9 cellular contexts compared by ENCODE assay signal in genomic region chr10:93554760-93555432, GRCh38. TPM values are rescaled to one million over a fixed set of nuclear protein-coding genes. Genes with fewer than 3 reads are reported as not detected.
DNase-seq lines count a peak whose midpoint lies in the region; ATAC-seq, FAIRE-seq and TF ChIP-seq lines count a peak whose summit lies in the region.
"Had no signal": no experiment of that assay in that cellular context is flagged by ENCODE, and none has a peak within 500 bp of the region (broad histone marks: within the 10 kb centered on the region; RNA-seq: fewer than 3 reads in every experiment).

No MANE protein-coding gene starts in this region.

- H3K36me3 ChIP-seq in GM12878 (ENCODE audit: control insufficient read depth in 2 of 2, insufficient read depth in 2 of 2, low read length in 1 of 2), result no peaks in the 10 kb centered on the region

- peak; percentile 47 for FAIRE-seq in GM12878 (lab: Jason Lieb, UNC)

- TF ChIP-seq RAD21 in GM12878 (IDR thresholded peaks at IDR 0.05; ENCODE audit: insufficient read depth, low read depth, low read length), result peak; percentile 57

- SMC1A ChIA-PET in GM12878 (lab: Charles Lee; ENCODE audit: uncharacterized antibody, unreplicated experiment), result interaction anchor here (0.6 to 3.1 kb wide), 12 partner anchors 9 to 304 kb away, joined by 3 to 16 read pairs (median 3); partner anchors contain the start of gene MYOF

- no TSS peak for BruUV-seq in GM12878 (replicated peaks; lab: Mats Ljungman, UMichigan)

- RAD21 ChIA-PET in GM12878 (lab: Charles Lee; ENCODE audit: unreplicated experiment), result interaction anchor here (0.7 to 2.1 kb wide), 11 partner anchors 8 to 366 kb away, joined by 3 to 13 read pairs (median 4); partner anchors contain the start of gene MYOF

- H2AFZ ChIP-seq in GM12878 (ENCODE audit: control insufficient read depth, low read depth, low read length), result no peak overlapping the region

- CTCF ChIA-PET in GM12878 (lab: Yijun Ruan, JAX), result interaction anchor here (0.6 to 4.9 kb wide), 24 partner anchors 9 to 362 kb away, joined by 3 to 60 read pairs (median 4); no protein-coding TSS in a partner anchor

- intact Hi-C loops in GM12878 (cut with micrococcal nuclease; ENCODE audit: unreplicated experiment), result loop anchor here (1.0 to 2.0 kb wide), 3 partner anchors 125 to 304 kb away; no protein-coding TSS in a partner anchor

- 17% methylated on average over 14 of the region's 14 CpGs for WGBS in GM12878 (ENCODE audit: insufficient coverage, insufficient replicate concordance, low lambda C conversion rate, missing lambda C conversion rate)

- ATAC-seq in GM12878 (peak; percentile 99), GM18868 (IDR thresholded peaks at IDR 0.05; ENCODE audit: unreplicated experiment) (no peak)

- H3K79me2 ChIP-seq in GM12878 (ENCODE audit: control insufficient read depth, insufficient read depth, low read length), result no peaks in the 10 kb centered on the region

- no peaks in the 10 kb centered on the region for H4K20me1 ChIP-seq in GM12878 (ENCODE audit: control insufficient read depth, insufficient read depth)

- no peak overlapping the region for H3K4me3 ChIP-seq in GM12878

- no peak overlapping the region for H3K9ac ChIP-seq in GM12878 (ENCODE audit: control insufficient read depth, insufficient read depth, low read length)

- no peak overlapping the region for H3K27ac ChIP-seq in GM12878 (ENCODE audit: control insufficient read depth, insufficient read depth)

- peak; percentile 77 to 83 (median 82) for TF ChIP-seq CTCF in GM12878 (IDR thresholded peaks at IDR 0.05 in 2 of 3, conservative IDR thresholded peaks at IDR 0.05 in 1 of 3; ENCODE audit: control insufficient read depth in 2 of 3, extremely low read depth in 1 of 3, insufficient read depth in 1 of 3, low read depth in 3 of 3, low read length in 3 of 3)

- DNase-seq in SKM-1 treated with dmso at 0.1 percent for 144 hours (lab: John Stamatoyannopoulos, UW; ENCODE audit: unreplicated experiment) (peak; percentile 79), SKM-1 (lab: John Stamatoyannopoulos, UW; ENCODE audit: unreplicated experiment) (no peak), KG1 (lab: John Stamatoyannopoulos, UW) (peak; percentile 30), SK-N-DZ (ENCODE audit: low spot score) (peak; percentile 61), GM12878 (ENCODE audit: low read depth, low spot score) (no peak), iPS-NIHi11 (ENCODE audit: low spot score) (peak; percentile 89), smooth muscle cell of the brain vasculature (ENCODE audit: low read depth, low spot score) (peak; percentile 44)

- in situ Hi-C loops in GM12878 (cut with MboI), result loop anchor here (10.0 kb wide), 1 partner anchor 260 kb away; no protein-coding TSS in a partner anchor

- H3K4me1 ChIP-seq in GM12878 (ENCODE audit: control insufficient read depth, insufficient read depth, low read length), result no peaks in the 10 kb centered on the region

- no peak for TF ChIP-seq POLR2A in GM12878 (IDR thresholded peaks at IDR 0.05; ENCODE audit: low read depth, low read length)

- no peaks in the 10 kb centered on the region for H3K9me3 ChIP-seq in GM12878 (replicated peaks; ENCODE audit: control insufficient read depth, insufficient read depth, low read length)

- no peak overlapping the region for H3K4me2 ChIP-seq in GM12878 (ENCODE audit: control insufficient read depth, insufficient read depth)

- POLR2A ChIA-PET in GM12878 (lab: Charles Lee), result no interaction called here

- no peak for TF ChIP-seq EP300 in GM12878 (IDR thresholded peaks at IDR 0.05; ENCODE audit: borderline replicate concordance in 1 of 2, control insufficient read depth in 1 of 2, low read depth in 2 of 2, low read length in 2 of 2)

- no peaks in the 10 kb centered on the region for H3K27me3 ChIP-seq in GM12878 (replicated peaks in 1 of 2; ENCODE audit: control insufficient read depth in 2 of 2, insufficient read depth in 2 of 2, low read length in 1 of 2)

RNA-seq across cellular contexts. Expression of gene FFAR4, which starts 11.6 kb away (rescaled TPM):
- polyA plus RNA-seq in SK-N-DZ (2014; cell fraction: cytosol; rRNA removed), result not detected in 2 replicates
- not detected in 2 replicates for polyA plus RNA-seq in SK-N-DZ (2014; cell fraction: nucleus; rRNA removed)
- not detected in 2 replicates for total RNA-seq in GM12878 (2013; cell fraction: nucleolus; rRNA removed)
- total RNA-seq in GM12878 (2014; rRNA removed) (not detected in 2 replicates), GM12878 (2014; rRNA removed; fragmentation: Illumina TruSeq; extraction: Trizol) (not detected in 2 replicates), GM12878 (2021) (not detected in 2 replicates)
- polyA plus RNA-seq in GM12878 (2011; ENCODE audit: low read depth), result not detected
- polyA plus RNA-seq in GM12878 (2011; rRNA removed) (not detected in 2 replicates), GM12878 (2014; fragmentation: Illumina TruSeq; extraction: Trizol) (not detected in 2 replicates), GM12878 (2014; fragmentation: Nextera tagmentation; extraction: Ambion mirVana) (not detected), GM12878 (2014; rRNA removed) (not detected in 2 replicates), GM12878 (2016; fragmentation: Nextera tagmentation; extraction: Ambion mirVana) (not detected)
- not detected in 2 replicates for polyA plus RNA-seq in GM12878 (2011; cell fraction: cytosol; rRNA removed)
- polyA plus RNA-seq in GM12878 (2011; cell fraction: nucleus; rRNA removed), result not detected in 2 replicates
- polyA plus RNA-seq in GM12878 (2012), result not detected in 2 replicates
- polyA minus RNA-seq in GM12878 (2011; rRNA and poly(A)+ RNA removed), result not detected in 2 replicates
- not detected in 2 replicates for polyA minus RNA-seq in GM12878 (2011; cell fraction: cytosol; rRNA and poly(A)+ RNA removed)
- polyA minus RNA-seq in GM12878 (2011; cell fraction: nucleus; rRNA and poly(A)+ RNA removed), result not detected in 2 replicates
- total RNA-seq: glomerular endothelial cell had no signal

RNA-seq across cellular contexts. Expression of gene RBP4, which starts 46.1 kb away (rescaled TPM):
- polyA plus RNA-seq in SK-N-DZ (2014; cell fraction: cytosol; rRNA removed), result not detected in 2 replicates
- 0.61 TPM in 1 of 2 replicates, not detected in the other for polyA plus RNA-seq in SK-N-DZ (2014; cell fraction: nucleus; rRNA removed)
- not detected in 2 replicates for total RNA-seq in GM12878 (2013; cell fraction: nucleolus; rRNA removed)
- total RNA-seq in GM12878 (2014; rRNA removed) (not detected in 2 replicates), GM12878 (2014; rRNA removed; fragmentation: Illumina TruSeq; extraction: Trizol) (not detected in 2 replicates), GM12878 (2021) (1.2 and 2.0 TPM in 2 replicates)
- polyA plus RNA-seq in GM12878 (2011; ENCODE audit: low read depth), result not detected
- polyA plus RNA-seq in GM12878 (2011; rRNA removed) (not detected in 2 replicates), GM12878 (2014; fragmentation: Illumina TruSeq; extraction: Trizol) (not detected in 2 replicates), GM12878 (2014; fragmentation: Nextera tagmentation; extraction: Ambion mirVana) (not detected), GM12878 (2014; rRNA removed) (not detected in 2 replicates), GM12878 (2016; fragmentation: Nextera tagmentation; extraction: Ambion mirVana) (not detected)
- not detected in 2 replicates for polyA plus RNA-seq in GM12878 (2011; cell fraction: cytosol; rRNA removed)
- polyA plus RNA-seq in GM12878 (2011; cell fraction: nucleus; rRNA removed), result not detected in 2 replicates
- not detected in 2 replicates for polyA plus RNA-seq in GM12878 (2012)
- not detected in 2 replicates for polyA minus RNA-seq in GM12878 (2011; rRNA and poly(A)+ RNA removed)
- polyA minus RNA-seq in GM12878 (2011; cell fraction: cytosol; rRNA and poly(A)+ RNA removed), result not detected in 2 replicates
- polyA minus RNA-seq in GM12878 (2011; cell fraction: nucleus; rRNA and poly(A)+ RNA removed), result not detected in 2 replicates
- total RNA-seq: glomerular endothelial cell had no signal

RNA-seq across cellular contexts. Expression of gene PDE6C, which starts 57.4 kb away (rescaled TPM):
- not detected in 2 replicates for polyA plus RNA-seq in SK-N-DZ (2014; cell fraction: cytosol; rRNA removed)
- polyA plus RNA-seq in SK-N-DZ (2014; cell fraction: nucleus; rRNA removed), result not detected in 2 replicates
- not detected in 2 replicates for total RNA-seq in GM12878 (2013; cell fraction: nucleolus; rRNA removed)
- total RNA-seq in GM12878 (2014; rRNA removed) (not detected in 2 replicates), GM12878 (2014; rRNA removed; fragmentation: Illumina TruSeq; extraction: Trizol) (not detected in 2 replicates), GM12878 (2021) (not detected in 2 replicates)
- polyA plus RNA-seq in GM12878 (2011; ENCODE audit: low read depth), result not detected
- polyA plus RNA-seq in GM12878 (2011; rRNA removed) (not detected in 2 replicates), GM12878 (2014; fragmentation: Illumina TruSeq; extraction: Trizol) (not detected in 2 replicates), GM12878 (2014; fragmentation: Nextera tagmentation; extraction: Ambion mirVana) (not detected), GM12878 (2014; rRNA removed) (not detected in 2 replicates), GM12878 (2016; fragmentation: Nextera tagmentation; extraction: Ambion mirVana) (not detected)
- not detected in 2 replicates for polyA plus RNA-seq in GM12878 (2011; cell fraction: cytosol; rRNA removed)
- not detected in 2 replicates for polyA plus RNA-seq in GM12878 (2011; cell fraction: nucleus; rRNA removed)
- polyA plus RNA-seq in GM12878 (2012), result 0.13 and 0.46 TPM in 2 replicates
- not detected in 2 replicates for polyA minus RNA-seq in GM12878 (2011; rRNA and poly(A)+ RNA removed)
- not detected in 2 replicates for polyA minus RNA-seq in GM12878 (2011; cell fraction: cytosol; rRNA and poly(A)+ RNA removed)
- polyA minus RNA-seq in GM12878 (2011; cell fraction: nucleus; rRNA and poly(A)+ RNA removed), result not detected in 2 replicates
- total RNA-seq: glomerular endothelial cell had no signal

RNA-seq across cellular contexts. Expression of gene CEP55, which starts 58.5 kb away (rescaled TPM):
- polyA plus RNA-seq in SK-N-DZ (2014; cell fraction: cytosol; rRNA removed), result 53.9 and 54.4 TPM in 2 replicates
- polyA plus RNA-seq in SK-N-DZ (2014; cell fraction: nucleus; rRNA removed), result 36.0 and 43.5 TPM in 2 replicates
- 15.3 and 17.8 TPM in 2 replicates for total RNA-seq in GM12878 (2013; cell fraction: nucleolus; rRNA removed)
- total RNA-seq in GM12878 (2014; rRNA removed) (51.3 and 59.5 TPM in 2 replicates), GM12878 (2014; rRNA removed; fragmentation: Illumina TruSeq; extraction: Trizol) (80.8 and 83.6 TPM in 2 replicates), GM12878 (2021) (37.5 and 38.7 TPM in 2 replicates)
- 10.4 TPM for polyA plus RNA-seq in GM12878 (2011; ENCODE audit: low read depth)
- polyA plus RNA-seq in GM12878 (2011; rRNA removed) (54.6 and 86.6 TPM in 2 replicates), GM12878 (2014; fragmentation: Illumina TruSeq; extraction: Trizol) (65.2 and 77.0 TPM in 2 replicates), GM12878 (2014; fragmentation: Nextera tagmentation; extraction: Ambion mirVana) (10 to 100 TPM; 14.6 to 16.7 TPM), GM12878 (2014; rRNA removed) (32.2 and 41.2 TPM in 2 replicates), GM12878 (2016; fragmentation: Nextera tagmentation; extraction: Ambion mirVana) (10 to 100 TPM; 52.7 to 56.1 TPM)
- 20.2 and 22.0 TPM in 2 replicates for polyA plus RNA-seq in GM12878 (2011; cell fraction: cytosol; rRNA removed)
- 17.5 and 21.3 TPM in 2 replicates for polyA plus RNA-seq in GM12878 (2011; cell fraction: nucleus; rRNA removed)
- 15.9 and 22.0 TPM in 2 replicates for polyA plus RNA-seq in GM12878 (2012)
- polyA minus RNA-seq in GM12878 (2011; rRNA and poly(A)+ RNA removed), result 19.6 and 28.5 TPM in 2 replicates
- 11.2 and 13.8 TPM in 2 replicates for polyA minus RNA-seq in GM12878 (2011; cell fraction: cytosol; rRNA and poly(A)+ RNA removed)
- polyA minus RNA-seq in GM12878 (2011; cell fraction: nucleus; rRNA and poly(A)+ RNA removed), result 8.6 and 12.6 TPM in 2 replicates

Comparison
In these comparisons a context has a peak if more than half of its experiments do, and no peak if none do; other contexts are left out.
1. DNase-seq: peak in SKM-1 treated with dmso at 0.1 percent for 144 hours (single experiment), KG1 (single experiment), SK-N-DZ (single experiment), iPS-NIHi11 (single experiment) and smooth muscle cell of the brain vasculature (single experiment); none in SKM-1 (single experiment) and GM12878 (single experiment).